ENCODE assay signal across 1 cellular context in genomic region chr2:112031473-112031872, GRCh38.
TF ChIP-seq lines count a peak whose summit lies in the region.

No MANE protein-coding gene starts in this region.

TF ChIP-seq in HepG2, 621 proteins besides CTCF, POLR2A, EP300 and RAD21 (continued from another document):
- TF ChIP-seq ZNF326 (CRISPR knock-in tag; IDR thresholded peaks at IDR 0.05; ENCODE audit: borderline replicate concordance) (no peak), ZNF564 (CRISPR knock-in tag; IDR thresholded peaks at IDR 0.05) (no peak)
